ENCODE assay signal across 20 cellular contexts in genomic region chr11:111443640-111444039, GRCh38.
"Had no signal": no experiment of that assay in that cellular context is flagged by ENCODE, and none has a peak within 500 bp of the region (broad histone marks: within the 10 kb centered on the region; RNA-seq: fewer than 3 reads in every experiment).

No MANE protein-coding gene starts in this region.

- H3K9me3 ChIP-seq: psoas muscle, spleen had no signal

- H3K27me3 ChIP-seq: brain microvascular endothelial cell, spleen had no signal

- H3K4me3 Mint-ChIP-seq: activated CD8-positive, alpha-beta memory T cell treated with anti-CD3 and anti-CD28 coated beads, Interleukin-2, amount 10 ng/mL, durations not matched to agents 7 days and 5 days; activated naive CD8-positive, alpha-beta T cell treated with anti-CD3 and anti-CD28 coated beads for 36 hours; activated T-cell treated with anti-CD3 and anti-CD28 coated beads, Interleukin-2, amount 50 U/mL, for 24 hours; dendritic cell treated with granulocyte-macrophage colony-stimulating factor and Interleukin-4, amounts not matched to agents 40 ng/mL and 50 ng/mL, for 4 days; endodermal cell; nephron had no signal

- ATAC-seq: activated CD8-positive, alpha-beta memory T cell treated with anti-CD3 and anti-CD28 coated beads, Interleukin-2, amount 10 ng/mL, durations not matched to agents 7 days and 5 days; left ventricle myocardium superior; psoas muscle; sciatic nerve had no signal

- H3K9me3 Mint-ChIP-seq: activated naive CD8-positive, alpha-beta T cell treated with anti-CD3 and anti-CD28 coated beads for 36 hours; activated T-cell treated with anti-CD3 and anti-CD28 coated beads, Interleukin-2, amount 50 U/mL, for 24 hours; dendritic cell treated with granulocyte-macrophage colony-stimulating factor and Interleukin-4, amounts not matched to agents 40 ng/mL and 50 ng/mL, for 4 days; endodermal cell; nephron had no signal

- H3K36me3 Mint-ChIP-seq: activated CD8-positive, alpha-beta memory T cell treated with anti-CD3 and anti-CD28 coated beads, Interleukin-2, amount 10 ng/mL, durations not matched to agents 7 days and 5 days; activated naive CD8-positive, alpha-beta T cell treated with anti-CD3 and anti-CD28 coated beads for 36 hours had no signal

- H3K27ac Mint-ChIP-seq: activated CD8-positive, alpha-beta memory T cell treated with anti-CD3 and anti-CD28 coated beads, Interleukin-2, amount 10 ng/mL, durations not matched to agents 7 days and 5 days; activated naive CD8-positive, alpha-beta T cell treated with anti-CD3 and anti-CD28 coated beads for 36 hours; activated T-cell treated with anti-CD3 and anti-CD28 coated beads, Interleukin-2, amount 50 U/mL, for 24 hours; dendritic cell treated with granulocyte-macrophage colony-stimulating factor and Interleukin-4, amounts not matched to agents 40 ng/mL and 50 ng/mL, for 4 days; endodermal cell; nephron had no signal

- H3K36me3 ChIP-seq: brain microvascular endothelial cell, spleen had no signal

- H3K27ac ChIP-seq: brain microvascular endothelial cell, psoas muscle, spleen had no signal

- H3K4me3 ChIP-seq: psoas muscle, spleen had no signal

- H3K27me3 Mint-ChIP-seq: activated naive CD8-positive, alpha-beta T cell treated with anti-CD3 and anti-CD28 coated beads for 36 hours; activated T-cell treated with anti-CD3 and anti-CD28 coated beads, Interleukin-2, amount 50 U/mL, for 24 hours had no signal

- DNase-seq: activated CD4-positive, alpha-beta T cell treated with anti-CD3 and anti-CD28 coated beads for 1 hour; activated CD4-positive, alpha-beta T cell treated with anti-CD3 and anti-CD28 coated beads, Interleukin-2, amount 50 U/mL, for 48 hours; activated CD8-positive, alpha-beta memory T cell treated with anti-CD3 and anti-CD28 coated beads, Interleukin-2, amount 10 ng/mL, durations not matched to agents 7 days and 5 days; activated gamma-delta T cell; activated naive CD8-positive, alpha-beta T cell treated with anti-CD3 and anti-CD28 coated beads for 36 hours; activated T-cell treated with anti-CD3 and anti-CD28 coated beads, Interleukin-2, amount 50 U/mL, for 24 hours; brain microvascular endothelial cell; endodermal cell; erythroblast; hippocampal formation; left ventricle myocardium superior; mesendoderm; psoas muscle; spleen; stimulated activated CD4-positive, alpha-beta T cell treated with anti-CD3 and anti-CD28 coated beads, Interleukin-1b, Interleukin-23, amount 100 ng/mL, for 48 hours; stimulated activated naive CD4-positive, alpha-beta T cell; trophoblast cell had no signal
